Comparison of ENCODE assay signal across 17 cellular contexts in the genomic region with DNA sequence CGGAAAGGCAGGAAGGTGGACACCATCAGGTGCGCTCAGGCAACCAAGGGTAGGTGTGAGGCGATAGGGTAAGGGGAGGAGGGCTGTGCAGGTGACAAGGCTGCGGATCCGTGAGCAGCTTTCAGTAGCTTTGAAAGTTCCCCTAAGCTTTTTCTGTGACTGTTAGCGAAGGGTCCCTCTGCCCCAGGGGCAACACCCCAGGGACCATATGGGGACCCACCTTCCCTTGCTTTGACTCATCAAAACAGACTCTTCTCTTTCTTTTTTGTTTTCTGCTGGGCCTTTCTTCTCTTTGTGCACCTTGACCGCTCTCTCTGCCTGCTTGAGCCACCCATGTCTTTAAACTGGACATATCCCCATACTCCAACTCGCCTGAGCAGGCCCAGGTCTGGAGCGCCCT.
DNase-seq lines count a peak whose midpoint lies in the region; ATAC-seq, FAIRE-seq and TF ChIP-seq lines count a peak whose summit lies in the region.
"Had no signal": no experiment of that assay in that cellular context is flagged by ENCODE, and none has a peak within 500 bp of the region (broad histone marks: within the 10 kb centered on the region; RNA-seq: fewer than 3 reads in every experiment).

No MANE protein-coding gene starts in this region.

- H3K27me3 ChIP-seq in IMR-90 (ENCODE audit: control insufficient read depth, insufficient read depth, low read length): no peaks in the 10 kb centered on the region
- peaks cover 11 to 58% of the 10 kb centered on the region in 2 experiments; a peak in 4 of 5 replicates for H3K27me3 ChIP-seq in K562 (ENCODE audit: control insufficient read depth in 2 of 2, insufficient read depth in 2 of 2, low read length in 2 of 2)
- H3K27me3 ChIP-seq in left ventricle myocardium inferior (ENCODE audit: low read depth): no peaks in the 10 kb centered on the region
- H3K27me3 ChIP-seq in effector memory CD4-positive, alpha-beta T cell (replicated peaks; ENCODE audit: control insufficient read depth, insufficient read depth, low read length, poor library complexity, severe bottlenecking): no peaks in the 10 kb centered on the region

- no peak overlapping the region for H3K56ac ChIP-seq in IMR-90 (ENCODE audit: extremely low read depth, insufficient read depth, low read length)

- peak; percentile 33 for ATAC-seq in GM18868 (IDR thresholded peaks at IDR 0.05; ENCODE audit: unreplicated experiment)
- no peak for ATAC-seq in IMR-90 (ENCODE audit: low read depth)
- ATAC-seq in K562: no peak

- H3K27ac ChIP-seq in IMR-90 (ENCODE audit: insufficient read depth, low read length) (no peak overlapping the region; the same call in 1 of the 2 replicates), K562 (ENCODE audit: extremely low read depth, low read depth, low read length) (no peak overlapping the region), left ventricle myocardium inferior (replicated peaks) (no peak overlapping the region)
- H3K27ac ChIP-seq in effector memory CD4-positive, alpha-beta T cell (ENCODE audit: insufficient read depth, low read length, poor library complexity, severe bottlenecking): no peak overlapping the region
- H3K27ac ChIP-seq: 22Rv1, HL-60 had no signal

- H3K9ac ChIP-seq in IMR-90 (ENCODE audit: low read depth, low read length): no peak overlapping the region
- H3K9ac ChIP-seq in K562 (ENCODE audit: insufficient read depth in 1 of 2, low read depth in 2 of 2, low read length in 2 of 2): no peak overlapping the region

- H3K79me1 ChIP-seq in IMR-90 (ENCODE audit: low read depth in 1 of 2, low read length in 2 of 2): peaks cover 0 to 2% of the 10 kb centered on the region in 2 experiments; a peak in 1 of 4 replicates

- H3K9me3 Mint-ChIP-seq in nephron progenitor cell: no peaks in the 10 kb centered on the region
- H3K9me3 Mint-ChIP-seq: CD14-positive monocyte; CD8-positive, alpha-beta memory T cell had no signal

- DNase-seq in IMR-90 (no peak), K562 (ENCODE audit: extremely low read depth in 1 of 4, low spot score in 3 of 4) (no peak), nephron progenitor cell (no peak), activated gamma-delta T cell treated with Interleukin-2 at 50 U/mL for 16 hours (no peak), CD1c-positive myeloid dendritic cell (ENCODE audit: extremely low spot score) (no peak), left ventricle myocardium inferior (no peak)
- no peak for DNase-seq in effector memory CD4-positive, alpha-beta T cell
- DNase-seq: Caco-2; CD8-positive, alpha-beta memory T cell; DND-41; GDM1; GOT3 had no signal

- H2BK5ac ChIP-seq in IMR-90 (ENCODE audit: low read depth, low read length, poor library complexity, severe bottlenecking): peak overlapping the region; percentile 1

- H3K4me3 ChIP-seq in IMR-90 (ENCODE audit: insufficient read depth, low read depth, low read length) (no peak overlapping the region), K562 (no peak overlapping the region), left ventricle myocardium inferior (no peak overlapping the region)
- no peak overlapping the region for H3K4me3 ChIP-seq in effector memory CD4-positive, alpha-beta T cell (ENCODE audit: insufficient read depth, low read depth, low read length, poor library complexity, severe bottlenecking)
- H3K4me3 ChIP-seq: HAP-1 had no signal

- CTCF ChIA-PET in IMR-90 (lab: Yijun Ruan, JAX) (interaction anchor here (2.3 kb wide), 1 partner anchor 13 kb away, joined by 9 read pairs; no protein-coding TSS in a partner anchor), K562 (lab: Yijun Ruan, JAX; ENCODE audit: low intra/inter-chr PET ratio) (interaction anchor here (0.7 kb wide), 1 partner anchor 522 kb away, joined by 3 read pairs; no protein-coding TSS in a partner anchor)

- H2BK20ac ChIP-seq in IMR-90 (ENCODE audit: low read depth, low read length): peak overlapping the region; percentile 75; the same call in 1 of the 2 replicates

- 100% methylated on average over 6 of the region's 9 CpGs; no CpG with 5 or more reads in 1 of the 2 experiments for WGBS in IMR-90 (ENCODE audit: extremely low coverage in 2 of 2, insufficient read length in 1 of 2), 2 experiments
- WGBS in K562 (ENCODE audit: insufficient coverage, low coverage, missing lambda C conversion rate): 3% methylated on average over 9 of the region's 9 CpGs

- H3K27ac Mint-ChIP-seq in nephron progenitor cell: no peak overlapping the region
- H3K27ac Mint-ChIP-seq: CD14-positive monocyte; CD8-positive, alpha-beta memory T cell had no signal

- H3K23ac ChIP-seq in IMR-90 (ENCODE audit: low read depth, low read length): no peak overlapping the region

- H2AFZ ChIP-seq in IMR-90 (replicated peaks; ENCODE audit: low read length, poor library complexity) (peak overlapping the region; percentile 2), K562 (ENCODE audit: low read depth, low read length) (no peak overlapping the region)

- TF ChIP-seq CTCF in IMR-90 (conservative IDR thresholded peaks at IDR 0.05; ENCODE audit: low read depth, low read length) (no peak), K562 (IDR thresholded peaks at IDR 0.05 in 2 of 3, conservative IDR thresholded peaks at IDR 0.05 in 1 of 3; ENCODE audit: insufficient read depth in 2 of 3, low read depth in 1 of 3, low read length in 3 of 3) (no peak), nephron progenitor cell (IDR thresholded peaks at IDR 0.05) (no peak), left ventricle myocardium inferior (IDR thresholded peaks at IDR 0.05; ENCODE audit: borderline replicate concordance) (no peak)

- H3K4ac ChIP-seq in IMR-90 (ENCODE audit: low read depth, low read length): peak overlapping the region; percentile 78

- peak overlapping the region; percentile 75 for H4K91ac ChIP-seq in IMR-90 (ENCODE audit: insufficient read depth, low read depth, low read length)

- no peak for FAIRE-seq in K562 (lab: Jason Lieb, UNC)

- intact Hi-C loops in IMR-90 (cut with micrococcal nuclease) (no loop called here), K562 (cut with micrococcal nuclease) (loop anchor here (10.0 kb wide), 1 partner anchor 46 kb away; no protein-coding TSS in a partner anchor), left ventricle myocardium inferior (cut with micrococcal nuclease) (no loop called here)

- H3K79me2 ChIP-seq in K562 (ENCODE audit: control insufficient read depth, insufficient read depth, low read length): no peaks in the 10 kb centered on the region

- H4K20me1 ChIP-seq in IMR-90 (ENCODE audit: insufficient read depth, low read length): no peaks in the 10 kb centered on the region
- no peaks in the 10 kb centered on the region for H4K20me1 ChIP-seq in K562 (replicated peaks; ENCODE audit: control insufficient read depth, insufficient read depth, low read length)

- peak overlapping the region; percentile 65; the same call in 2 of the 3 replicates for H2BK15ac ChIP-seq in IMR-90 (ENCODE audit: low read depth, low read length)

- peaks cover 13% of the 10 kb centered on the region for H3K27me3 Mint-ChIP-seq in nephron progenitor cell (ENCODE audit: low read depth, poor library complexity)

- dilution Hi-C loops in IMR-90 (cut with HindIII; ENCODE audit: low sequenced_read_pairs, unreplicated experiment): no loop called here

- no peak for TF ChIP-seq RAD21 in IMR-90 (IDR thresholded peaks at IDR 0.05; ENCODE audit: low read length)
- TF ChIP-seq RAD21 in K562 (CRISPR knock-in tag; conservative IDR thresholded peaks at IDR 0.05 in 1 of 2, IDR thresholded peaks at IDR 0.05 in 1 of 2): no peak

- peak overlapping the region; percentile 35 for H3K14ac ChIP-seq in IMR-90 (replicated peaks; ENCODE audit: low read depth, low read length)

- H3K4me1 ChIP-seq in IMR-90 (ENCODE audit: control insufficient read depth, insufficient read depth, low read length) (peaks cover 13% of the 10 kb centered on the region), K562 (replicated peaks in 1 of 2; ENCODE audit: control insufficient read depth in 2 of 2, insufficient read depth in 2 of 2, low read length in 2 of 2) (no peaks in the 10 kb centered on the region), left ventricle myocardium inferior (no peaks in the 10 kb centered on the region)
- H3K4me1 ChIP-seq in effector memory CD4-positive, alpha-beta T cell (ENCODE audit: control insufficient read depth, insufficient read depth, low read length, poor library complexity, severe bottlenecking): no peaks in the 10 kb centered on the region
- H3K4me1 ChIP-seq: Caco-2, HAP-1 had no signal

- H2BK120ac ChIP-seq in IMR-90 (ENCODE audit: low read depth, low read length): peak overlapping the region; percentile 81

- no peak overlapping the region for H2AK9ac ChIP-seq in IMR-90 (replicated peaks; ENCODE audit: low read depth, low read length, poor library complexity)

- H3K4me3 Mint-ChIP-seq in nephron progenitor cell: peak overlapping the region; percentile 5
- H3K4me3 Mint-ChIP-seq: CD14-positive monocyte; CD8-positive, alpha-beta memory T cell had no signal

- peaks cover 51% of the 10 kb centered on the region for H3K36me3 Mint-ChIP-seq in nephron progenitor cell (ENCODE audit: low read depth)
- H3K36me3 Mint-ChIP-seq: CD14-positive monocyte; CD8-positive, alpha-beta memory T cell had no signal

- no peak for TF ChIP-seq EP300 in K562 (IDR thresholded peaks at IDR 0.05; ENCODE audit: low read length)

- in situ Hi-C loops in IMR-90 (cut with MboI; ENCODE audit: low sequenced_read_pairs): no loop called here
- in situ Hi-C loops in K562 (cut with MboI): no loop called here

- H3K4me1 Mint-ChIP-seq in nephron progenitor cell: peaks cover 52% of the 10 kb centered on the region

- no TSS peak for BruUV-seq in IMR-90 (replicated peaks; lab: Mats Ljungman, UMichigan)
- BruUV-seq in K562 (replicated peaks; lab: Mats Ljungman, UMichigan): no TSS peak

- H3K9me1 ChIP-seq in IMR-90 (ENCODE audit: insufficient read depth, low read length) (peaks cover 19% of the 10 kb centered on the region), K562 (ENCODE audit: control insufficient read depth, insufficient read depth, low read length) (no peaks in the 10 kb centered on the region)

- TF ChIP-seq POLR2A in IMR-90 (IDR thresholded peaks at IDR 0.05; ENCODE audit: low read depth, low read length) (no peak), K562 (conservative IDR thresholded peaks at IDR 0.05) (no peak)

- POLR2A ChIA-PET in IMR-90 (lab: Charles Lee; ENCODE audit: unreplicated experiment) (no interaction called here), K562 (lab: Yijun Ruan, JAX) (interaction anchor here (1.1 kb wide), 1 partner anchor 9 kb away, joined by 3 read pairs; no protein-coding TSS in a partner anchor)

- peak overlapping the region; percentile 3 to 51; a peak in 1 of 4 replicates for H4K8ac ChIP-seq in IMR-90 (ENCODE audit: low read depth in 2 of 2, low read length in 2 of 2)

- H3K36me3 ChIP-seq in IMR-90 (ENCODE audit: control insufficient read depth, insufficient read depth, low read length): no peaks in the 10 kb centered on the region
- no peaks in the 10 kb centered on the region for H3K36me3 ChIP-seq in K562 (ENCODE audit: control insufficient read depth, insufficient read depth, low read length)
- H3K36me3 ChIP-seq in left ventricle myocardium inferior: no peaks in the 10 kb centered on the region
- no peaks in the 10 kb centered on the region for H3K36me3 ChIP-seq in effector memory CD4-positive, alpha-beta T cell (ENCODE audit: control insufficient read depth, insufficient read depth, low read length)
- H3K36me3 ChIP-seq: HAP-1 had no signal

- H3K4me2 ChIP-seq in IMR-90 (ENCODE audit: low read depth, low read length) (no peak overlapping the region), K562 (ENCODE audit: insufficient read depth, low read length) (no peak overlapping the region)

- peak overlapping the region; percentile 94 for H2AK5ac ChIP-seq in IMR-90 (ENCODE audit: low read depth, low read length)

- H3K18ac ChIP-seq in IMR-90 (ENCODE audit: low read depth, low read length): no peak overlapping the region; the same call in 1 of the 2 replicates

- H4K5ac ChIP-seq in IMR-90 (ENCODE audit: low read depth, low read length): no peak overlapping the region

- H3K9me3 ChIP-seq in IMR-90 (ENCODE audit: control insufficient read depth, insufficient read depth, low read length): no peaks in the 10 kb centered on the region
- H3K9me3 ChIP-seq in K562 (replicated peaks; ENCODE audit: control insufficient read depth, insufficient read depth, low read depth, low read length): no peaks in the 10 kb centered on the region
- no peaks in the 10 kb centered on the region for H3K9me3 ChIP-seq in left ventricle myocardium inferior (replicated peaks)
- H3K9me3 ChIP-seq in effector memory CD4-positive, alpha-beta T cell (ENCODE audit: control insufficient read depth, low read length): no peaks in the 10 kb centered on the region
- H3K9me3 ChIP-seq: Caco-2, HAP-1 had no signal
